19 cellular contexts compared by ENCODE assay signal in genomic region chr4:187178084-187178483, GRCh38.
DNase-seq lines count a peak whose midpoint lies in the region; ATAC-seq and TF ChIP-seq lines count a peak whose summit lies in the region.
"Had no signal": no experiment of that assay in that cellular context is flagged by ENCODE, and none has a peak within 500 bp of the region (broad histone marks: within the 10 kb centered on the region; RNA-seq: fewer than 3 reads in every experiment).

No MANE protein-coding gene starts in this region.

- no peak overlapping the region for H4K5ac ChIP-seq in IMR-90 (ENCODE audit: low read depth, low read length)

- no peaks in the 10 kb centered on the region for H3K4me1 ChIP-seq in left ventricle myocardium inferior
- peaks cover 2% of the 10 kb centered on the region for H3K4me1 ChIP-seq in IMR-90 (ENCODE audit: control insufficient read depth, insufficient read depth, low read length)
- H3K4me1 ChIP-seq in mucosa of descending colon (ENCODE audit: low read depth): no peaks in the 10 kb centered on the region
- H3K4me1 ChIP-seq in PC-9 (replicated peaks; ENCODE audit: insufficient read depth): no peaks in the 10 kb centered on the region
- H3K4me1 ChIP-seq: A549, Caco-2 had no signal

- H3K18ac ChIP-seq in IMR-90 (ENCODE audit: low read depth, low read length): no peak overlapping the region

- TF ChIP-seq POLR2A in IMR-90 (IDR thresholded peaks at IDR 0.05; ENCODE audit: low read depth, low read length): no peak

- H3K4me3 Mint-ChIP-seq in naive thymus-derived CD8-positive, alpha-beta T cell: no peak overlapping the region
- H3K4me3 Mint-ChIP-seq: CD4-positive, CD25-positive, alpha-beta regulatory T cell; CD8-positive, alpha-beta T cell had no signal

- H2BK15ac ChIP-seq in IMR-90 (ENCODE audit: low read depth, low read length): no peak overlapping the region

- peaks cover under 1% of the 10 kb centered on the region; the same call in 1 of the 2 replicates for H3K9me1 ChIP-seq in IMR-90 (ENCODE audit: insufficient read depth, low read length)

- no peak overlapping the region for H2BK20ac ChIP-seq in IMR-90 (ENCODE audit: low read depth, low read length)

- no peak overlapping the region for H2AK5ac ChIP-seq in IMR-90 (ENCODE audit: low read depth, low read length)

- no peak overlapping the region for H3K23ac ChIP-seq in IMR-90 (ENCODE audit: low read depth, low read length)

- H3F3A ChIP-seq in PC-9 (ENCODE audit: insufficient read depth, low read depth): no peaks in the 10 kb centered on the region

- no peak for DNase-seq in left ventricle myocardium inferior
- DNase-seq in left ventricle myocardium superior: no peak
- no peak for DNase-seq in IMR-90
- no peak for DNase-seq in mucosa of descending colon
- no peak for DNase-seq in DMS153 (lab: John Stamatoyannopoulos, UW)
- DNase-seq in naive thymus-derived CD8-positive, alpha-beta T cell: no peak
- DNase-seq in PC-9: no peak
- DNase-seq: 8988T; ACHN; Caco-2; CD4-positive, CD25-positive, alpha-beta regulatory T cell; CD8-positive, alpha-beta T cell; DMS79; EL; GF-D8; H7; HCEC 1CT had no signal

- CTCF ChIA-PET in IMR-90 (lab: Yijun Ruan, JAX): no interaction called here
- CTCF ChIA-PET in PC-9 (lab: Charles Lee): no interaction called here

- in situ Hi-C loops in IMR-90 (cut with MboI; ENCODE audit: low sequenced_read_pairs): no loop called here

- H3K36me3 Mint-ChIP-seq in naive thymus-derived CD8-positive, alpha-beta T cell: no peaks in the 10 kb centered on the region
- H3K36me3 Mint-ChIP-seq: CD4-positive, CD25-positive, alpha-beta regulatory T cell; CD8-positive, alpha-beta T cell had no signal

- H3K27me3 Mint-ChIP-seq in naive thymus-derived CD8-positive, alpha-beta T cell: peaks cover 0 to 4% (median 0%) of the 10 kb centered on the region in 5 donors
- H3K27me3 Mint-ChIP-seq: CD4-positive, CD25-positive, alpha-beta regulatory T cell had no signal

- H3K9ac ChIP-seq in IMR-90 (ENCODE audit: low read depth, low read length): no peak overlapping the region

- H3K27me3 ChIP-seq in left ventricle myocardium inferior (ENCODE audit: low read depth) (peaks cover 7% of the 10 kb centered on the region), IMR-90 (ENCODE audit: control insufficient read depth, insufficient read depth, low read length) (no peaks in the 10 kb centered on the region), PC-9 (ENCODE audit: insufficient read depth, low read depth) (no peaks in the 10 kb centered on the region)

- H3K4me2 ChIP-seq in IMR-90 (ENCODE audit: low read depth, low read length) (no peak overlapping the region), PC-9 (no peak overlapping the region)
- H3K4me2 ChIP-seq: A549 had no signal

- H3K4me3 ChIP-seq in left ventricle myocardium inferior (no peak overlapping the region), IMR-90 (ENCODE audit: insufficient read depth, low read depth, low read length) (no peak overlapping the region), mucosa of descending colon (no peak overlapping the region), PC-9 (no peak overlapping the region)
- H3K4me3 ChIP-seq: A549 had no signal

- 62% methylated on average over 3 of the region's 6 CpGs; no CpG with 5 or more reads in 1 of the 2 experiments for WGBS in IMR-90 (ENCODE audit: extremely low coverage in 2 of 2, insufficient read length in 1 of 2), 2 experiments

- peaks cover 0 to 1% (median 0%) of the 10 kb centered on the region in 4 donors for H3K4me1 Mint-ChIP-seq in naive thymus-derived CD8-positive, alpha-beta T cell
- H3K4me1 Mint-ChIP-seq: CD4-positive, CD25-positive, alpha-beta regulatory T cell had no signal

- POLR2A ChIA-PET in IMR-90 (lab: Charles Lee; ENCODE audit: unreplicated experiment) (no interaction called here), PC-9 (lab: Charles Lee; ENCODE audit: unreplicated experiment) (no interaction called here)
- POLR2A ChIA-PET in naive thymus-derived CD8-positive, alpha-beta T cell (lab: Charles Lee): no interaction called here

- no peaks in the 10 kb centered on the region for H3K9me2 ChIP-seq in PC-9 (ENCODE audit: insufficient read depth)

- H3K4ac ChIP-seq in IMR-90 (ENCODE audit: low read depth, low read length): no peak overlapping the region

- H2AFZ ChIP-seq in IMR-90 (replicated peaks; ENCODE audit: low read length, poor library complexity): peak overlapping the region; percentile 53
- H2AFZ ChIP-seq in PC-9: no peak overlapping the region

- no peak for TF ChIP-seq RAD21 in IMR-90 (IDR thresholded peaks at IDR 0.05; ENCODE audit: low read length)

- no peak overlapping the region for H3K14ac ChIP-seq in IMR-90 (replicated peaks; ENCODE audit: low read depth, low read length)

- no peak overlapping the region for H2AK9ac ChIP-seq in IMR-90 (replicated peaks; ENCODE audit: low read depth, low read length, poor library complexity)

- no peaks in the 10 kb centered on the region for H3K79me2 ChIP-seq in PC-9 (ENCODE audit: low read depth)

- no peak overlapping the region for H2BK5ac ChIP-seq in IMR-90 (ENCODE audit: low read depth, low read length, poor library complexity, severe bottlenecking)

- no peak overlapping the region for H4K8ac ChIP-seq in IMR-90 (ENCODE audit: low read depth in 2 of 2, low read length in 2 of 2)

- H3K27ac ChIP-seq in left ventricle myocardium inferior (replicated peaks) (peak overlapping the region; percentile 71), IMR-90 (ENCODE audit: insufficient read depth, low read length) (no peak overlapping the region), PC-9 (no peak overlapping the region)
- H3K27ac ChIP-seq: A549, C4-2B had no signal

- no peak overlapping the region for H3K27ac Mint-ChIP-seq in naive thymus-derived CD8-positive, alpha-beta T cell
- H3K27ac Mint-ChIP-seq: CD4-positive, CD25-positive, alpha-beta regulatory T cell; CD8-positive, alpha-beta T cell had no signal

- H3K9me3 Mint-ChIP-seq in naive thymus-derived CD8-positive, alpha-beta T cell: peaks cover 0 to 24% (median 6%) of the 10 kb centered on the region in 9 donors

- no peaks in the 10 kb centered on the region for H3K79me1 ChIP-seq in IMR-90 (ENCODE audit: low read depth in 1 of 2, low read length in 2 of 2)

- no TSS peak for BruUV-seq in IMR-90 (replicated peaks; lab: Mats Ljungman, UMichigan)
- no TSS peak for BruUV-seq in PC-9 (replicated peaks; lab: Mats Ljungman, UMichigan)

- no peak overlapping the region for H3K56ac ChIP-seq in IMR-90 (ENCODE audit: extremely low read depth, insufficient read depth, low read length)

- H3K36me3 ChIP-seq in left ventricle myocardium inferior (no peaks in the 10 kb centered on the region), IMR-90 (ENCODE audit: control insufficient read depth, insufficient read depth, low read length) (no peaks in the 10 kb centered on the region), mucosa of descending colon (ENCODE audit: low read depth) (no peaks in the 10 kb centered on the region), PC-9 (ENCODE audit: low read depth) (no peaks in the 10 kb centered on the region)

- dilution Hi-C loops in IMR-90 (cut with HindIII; ENCODE audit: low sequenced_read_pairs, unreplicated experiment): no loop called here

- TF ChIP-seq CTCF in left ventricle myocardium inferior (IDR thresholded peaks at IDR 0.05; ENCODE audit: borderline replicate concordance): no peak
- TF ChIP-seq CTCF in IMR-90 (conservative IDR thresholded peaks at IDR 0.05; ENCODE audit: low read depth, low read length): no peak
- TF ChIP-seq CTCF in mucosa of descending colon (IDR thresholded peaks at IDR 0.05): no peak
- TF ChIP-seq CTCF in PC-9 (conservative IDR thresholded peaks at IDR 0.05): no peak

- H2BK120ac ChIP-seq in IMR-90 (ENCODE audit: low read depth, low read length): no peak overlapping the region

- no peaks in the 10 kb centered on the region for H4K20me1 ChIP-seq in IMR-90 (ENCODE audit: insufficient read depth, low read length)
- H4K20me1 ChIP-seq in PC-9 (ENCODE audit: insufficient read depth): no peaks in the 10 kb centered on the region

- intact Hi-C loops in left ventricle myocardium inferior (cut with micrococcal nuclease) (no loop called here), left ventricle myocardium superior (cut with micrococcal nuclease) (no loop called here), IMR-90 (cut with micrococcal nuclease) (loop anchor here (10.0 kb wide), 1 partner anchor 453 kb away; the partner anchor contains the start of gene FAT1), mucosa of descending colon (cut with DNase I, micrococcal nuclease) (no loop called here), PC-9 (cut with micrococcal nuclease; ENCODE audit: unreplicated experiment) (no loop called here)

- no peak for ATAC-seq in left ventricle myocardium superior
- ATAC-seq in IMR-90 (ENCODE audit: low read depth): no peak
- peak; percentile 53 for ATAC-seq in mucosa of descending colon
- ATAC-seq in naive thymus-derived CD8-positive, alpha-beta T cell: no peak
- ATAC-seq: A549; CD8-positive, alpha-beta T cell had no signal

- H3K9me3 ChIP-seq in left ventricle myocardium inferior (replicated peaks) (no peaks in the 10 kb centered on the region), IMR-90 (ENCODE audit: control insufficient read depth, insufficient read depth, low read length) (no peaks in the 10 kb centered on the region), mucosa of descending colon (no peaks in the 10 kb centered on the region), PC-9 (ENCODE audit: insufficient read depth, low read depth) (no peaks in the 10 kb centered on the region)
- H3K9me3 ChIP-seq: A549, Caco-2 had no signal

- no peak overlapping the region for H4K91ac ChIP-seq in IMR-90 (ENCODE audit: insufficient read depth, low read depth, low read length)

TF ChIP-seq in IMR-90, 13 proteins besides CTCF, POLR2A, EP300 and RAD21:
- TF ChIP-seq MAZ (IDR thresholded peaks at IDR 0.05; ENCODE audit: borderline replicate concordance, low read depth, low read length) (no peak), MXI1 (IDR thresholded peaks at IDR 0.05; ENCODE audit: borderline replicate concordance, low read depth, low read length) (no peak)
